In the genomic region with DNA sequence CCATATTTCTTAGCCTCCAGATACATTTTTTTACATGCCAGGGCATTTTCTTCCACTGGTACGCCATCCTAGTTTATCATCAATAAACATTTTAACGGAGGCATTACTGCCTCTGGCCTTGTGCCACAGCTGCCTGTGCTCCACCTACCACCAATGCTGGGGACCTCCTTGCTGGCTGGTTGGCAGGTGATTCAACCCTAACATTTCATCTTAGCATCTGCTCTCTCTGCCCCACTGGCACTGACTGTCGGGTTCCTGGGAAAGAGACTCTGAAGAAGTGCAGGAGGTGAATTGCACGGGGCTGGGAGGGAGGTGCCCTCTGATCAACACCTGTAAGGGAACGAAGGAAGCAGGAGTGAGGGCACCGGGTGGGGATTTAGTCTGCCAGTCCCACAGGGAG, we compare ENCODE assay signal across 31 cellular contexts.
"Had no signal": no experiment of that assay in that cellular context is flagged by ENCODE, and none has a peak within 500 bp of the region (broad histone marks: within the 10 kb centered on the region; RNA-seq: fewer than 3 reads in every experiment).

No MANE protein-coding gene starts in this region.

- DNase-seq: activated B cell treated with CpG ODN at 0.5 μM for 24 hours; activated CD4-positive, alpha-beta memory T cell treated with anti-CD3 and anti-CD28 coated beads for 36 hours; activated CD4-positive, alpha-beta T cell treated with anti-CD3 and anti-CD28 coated beads for 4 hours; activated CD4-positive, alpha-beta T cell treated with anti-CD3 and anti-CD28 coated beads, Interleukin-2, amount 10 ng/mL, durations not matched to agents 24 days and 14 days; activated CD4-positive, alpha-beta T cell treated with anti-CD3 and anti-CD28 coated beads, Interleukin-2, amount 50 U/mL, for 1 hour; activated CD4-positive, alpha-beta T cell treated with anti-CD3 and anti-CD28 coated beads, Interleukin-2, amount 50 U/mL, for 4 hours; activated CD4-positive, CD25-positive, alpha-beta regulatory T cell treated with anti-CD3 and anti-CD28 coated beads, Interleukin-2, amount 50 U/mL, for 72 hours; activated CD8-positive, alpha-beta memory T cell treated with anti-CD3 and anti-CD28 coated beads, Interleukin-2, amount 50 U/mL, for 4 hours; activated CD8-positive, alpha-beta T cell treated with anti-CD3 and anti-CD28 coated beads for 36 hours; activated effector memory CD4-positive, alpha-beta T cell treated with anti-CD3 and anti-CD28 coated beads, Interleukin-2, amount 50 U/mL, for 16 hours; activated gamma-delta T cell treated with Interleukin-2 at 50 U/mL for 16 hours; activated naive CD4-positive, alpha-beta T cell; activated naive CD4-positive, alpha-beta T cell treated with anti-CD3 and anti-CD28 coated beads for 36 hours; activated naive CD4-positive, alpha-beta T cell treated with anti-CD3 and anti-CD28 coated beads, Interleukin-2, amount 50 U/mL, for 16 hours; activated naive CD8-positive, alpha-beta T cell treated with anti-CD3 and anti-CD28 coated beads for 36 hours; activated T-cell treated with anti-CD3 and anti-CD28 coated beads for 4 hours; activated T-cell treated with anti-CD3 and anti-CD28 coated beads, Interleukin-2, amount 50 U/mL, for 1 hour; activated T-cell treated with anti-CD3 and anti-CD28 coated beads, Interleukin-2, amount 50 U/mL, for 4 hours; activated T-cell treated with anti-CD3 and anti-CD28 coated beads, Interleukin-2, amount 50 U/mL, for 72 hours; adrenal gland; amniotic stem cell; body of pancreas; brain microvascular endothelial cell; central memory CD4-positive, alpha-beta T cell; T-helper 2 cell; T-helper 9 cell had no signal

- H3K27me3 ChIP-seq: adrenal gland, body of pancreas, brain microvascular endothelial cell had no signal

- H3K9me3 ChIP-seq: adrenal gland, body of pancreas, breast epithelium had no signal

- FAIRE-seq: astrocyte, colon, TTC549 had no signal

- H3K4me1 ChIP-seq: adrenal gland, body of pancreas, breast epithelium had no signal

- H3K4me3 ChIP-seq: adrenal gland, body of pancreas, breast epithelium had no signal

- H3K27ac ChIP-seq: adrenal gland, body of pancreas, brain microvascular endothelial cell, breast epithelium, VCaP had no signal

- H3K36me3 ChIP-seq: adrenal gland, brain microvascular endothelial cell, breast epithelium had no signal
